Comparison of ENCODE assay signal across 9 cellular contexts in genomic region chr3:157103280-157103679, GRCh38. TPM values are rescaled to one million over a fixed set of nuclear protein-coding genes. Genes with fewer than 3 reads are reported as not detected.
DNase-seq lines count a peak whose midpoint lies in the region; ATAC-seq and TF ChIP-seq lines count a peak whose summit lies in the region.
"Had no signal": no experiment of that assay in that cellular context is flagged by ENCODE, and none has a peak within 500 bp of the region (broad histone marks: within the 10 kb centered on the region; RNA-seq: fewer than 3 reads in every experiment).

No MANE protein-coding gene starts in this region.

- peaks cover 38% of the 10 kb centered on the region for H3F3A ChIP-seq in MM.1S (ENCODE audit: insufficient read depth, low read length)

- TF ChIP-seq CTCF in MM.1S (IDR thresholded peaks at IDR 0.05; ENCODE audit: low read length) = no peak

- no peaks in the 10 kb centered on the region for H3K9me3 Mint-ChIP-seq in activated naive CD4-positive, alpha-beta T cell treated with anti-CD3 and anti-CD28 coated beads, Interleukin-2, amount 50 U/mL, for 72 hours
- H3K9me3 Mint-ChIP-seq in stimulated activated memory B cell treated with anti-CD40 and anti-IgM and Interleukin-4, amounts not matched to agents 10 μg/mL and 1 μg/mL and 100 μg/mL, for 72 hours = no peaks in the 10 kb centered on the region

- H3K4me3 ChIP-seq in MM.1S (ENCODE audit: low read length) = peak overlapping the region; percentile 40; the same call in 1 of the 2 replicates
- H3K4me3 ChIP-seq: BLaER1 had no signal

- H3K9me3 ChIP-seq in MM.1S (replicated peaks; ENCODE audit: insufficient read depth, low read length) = no peaks in the 10 kb centered on the region
- H3K9me3 ChIP-seq: BLaER1 had no signal

- peak overlapping the region in 1 of 2 donors; percentile 55 for H3K27ac Mint-ChIP-seq in activated naive CD4-positive, alpha-beta T cell treated with anti-CD3 and anti-CD28 coated beads, Interleukin-2, amount 50 U/mL, for 72 hours
- H3K27ac Mint-ChIP-seq in stimulated activated memory B cell treated with anti-CD40 and anti-IgM and Interleukin-4, amounts not matched to agents 10 μg/mL and 1 μg/mL and 100 μg/mL, for 72 hours = peak overlapping the region; percentile 88

- peaks cover 0 to 20% of the 10 kb centered on the region in 2 donors for H3K36me3 Mint-ChIP-seq in activated naive CD4-positive, alpha-beta T cell treated with anti-CD3 and anti-CD28 coated beads, Interleukin-2, amount 50 U/mL, for 72 hours
- H3K36me3 Mint-ChIP-seq in stimulated activated memory B cell treated with anti-CD40 and anti-IgM and Interleukin-4, amounts not matched to agents 10 μg/mL and 1 μg/mL and 100 μg/mL, for 72 hours = no peaks in the 10 kb centered on the region

- no peaks in the 10 kb centered on the region for H3K36me3 ChIP-seq in MM.1S (replicated peaks; ENCODE audit: insufficient read depth, low read length)
- H3K36me3 ChIP-seq: BLaER1 had no signal

- no peaks in the 10 kb centered on the region for H3K79me2 ChIP-seq in MM.1S (ENCODE audit: low read length)

- H3K4me1 Mint-ChIP-seq in stimulated activated memory B cell treated with anti-CD40 and anti-IgM and Interleukin-4, amounts not matched to agents 10 μg/mL and 1 μg/mL and 100 μg/mL, for 72 hours = peaks cover 34% of the 10 kb centered on the region

- peak; percentile 10 to 61 for ATAC-seq in activated naive CD4-positive, alpha-beta T cell treated with anti-CD3 and anti-CD28 coated beads, Interleukin-2, amount 50 U/mL, for 72 hours
- ATAC-seq in HG02610 (IDR thresholded peaks at IDR 0.05; ENCODE audit: unreplicated experiment) = peak; percentile 88
- peak; percentile 87 for ATAC-seq in stimulated activated memory B cell treated with anti-CD40 and anti-IgM and Interleukin-4, amounts not matched to agents 10 μg/mL and 1 μg/mL and 100 μg/mL, for 72 hours

- no peaks in the 10 kb centered on the region for H3K27me3 Mint-ChIP-seq in stimulated activated memory B cell treated with anti-CD40 and anti-IgM and Interleukin-4, amounts not matched to agents 10 μg/mL and 1 μg/mL and 100 μg/mL, for 72 hours

- H3K4me3 Mint-ChIP-seq in stimulated activated memory B cell treated with anti-CD40 and anti-IgM and Interleukin-4, amounts not matched to agents 10 μg/mL and 1 μg/mL and 100 μg/mL, for 72 hours = peak overlapping the region; percentile 31

- peak overlapping the region; percentile 77 for H3K9ac ChIP-seq in MM.1S (ENCODE audit: low read length)
- H3K9ac ChIP-seq: BLaER1 had no signal

- H3K4me1 ChIP-seq in MM.1S (ENCODE audit: low read length) = peaks cover 78% of the 10 kb centered on the region

- H3K4me2 ChIP-seq in MM.1S (ENCODE audit: low read depth, low read length) = peak overlapping the region; percentile 79
- H3K4me2 ChIP-seq: BLaER1 had no signal

- H2AFZ ChIP-seq in MM.1S (ENCODE audit: low read length) = peak overlapping the region; percentile 15

- DNase-seq in activated naive CD4-positive, alpha-beta T cell treated with anti-CD3 and anti-CD28 coated beads, Interleukin-2, amount 50 U/mL, for 72 hours (ENCODE audit: low spot score in 2 of 2) = no peak
- DNase-seq in activated naive CD4-positive, alpha-beta T cell treated with anti-CD3 and anti-CD28 coated beads, Interleukin-2, amount 50 U/mL, for 16 hours = no peak
- DNase-seq in MM.1S = peak; percentile 90
- no peak for DNase-seq in AG08396 (ENCODE audit: low spot score)
- DNase-seq in middle frontal gyrus (ENCODE audit: extremely low spot score, low spot score) = no peak
- no peak for DNase-seq in COR-L47 (lab: John Stamatoyannopoulos, UW)

- peak overlapping the region; percentile 91 for H3K27ac ChIP-seq in MM.1S (ENCODE audit: low read length)
- H3K27ac ChIP-seq: BLaER1 had no signal

- H4K20me1 ChIP-seq in MM.1S (ENCODE audit: insufficient read depth, low read length) = no peaks in the 10 kb centered on the region
- H4K20me1 ChIP-seq: BLaER1 had no signal

- no peaks in the 10 kb centered on the region for H3K27me3 ChIP-seq in MM.1S (replicated peaks; ENCODE audit: insufficient read depth, low read length)
- H3K27me3 ChIP-seq: BLaER1 had no signal

- no peaks in the 10 kb centered on the region for H3K9me2 ChIP-seq in MM.1S (replicated peaks; ENCODE audit: insufficient read depth, low read length)

RNA-seq across cellular contexts. Expression of gene CCNL1, which starts 56.7 kb away (rescaled TPM):
- 100 to 1,000 TPM; 260 to 288 TPM for total RNA-seq in activated naive CD4-positive, alpha-beta T cell treated with anti-CD3 and anti-CD28 coated beads, Interleukin-2, amount 50 U/mL, for 72 hours

Comparison
In these comparisons a context has a peak if more than half of its experiments do, and no peak if none do; other contexts are left out.
1. ATAC-seq: peak in every context shown above with its lines; median percentile 88 in HG02610; 87 in stimulated activated memory B cell treated with anti-CD40 and anti-IgM and Interleukin-4, amounts not matched to agents 10 μg/mL and 1 μg/mL and 100 μg/mL, for 72 hours; 36 in activated naive CD4-positive, alpha-beta T cell treated with anti-CD3 and anti-CD28 coated beads, Interleukin-2, amount 50 U/mL, for 72 hours.